ENCODE assay signal across 16 cellular contexts in genomic region chr12:49633703-49634311, GRCh38. TPM values are rescaled to one million over a fixed set of nuclear protein-coding genes. Genes with fewer than 3 reads are reported as not detected.
A peak's percentile ranks its signal among the peaks of the same experiment; 100 is the strongest.
DNase-seq lines count a peak whose midpoint lies in the region; ATAC-seq and TF ChIP-seq lines count a peak whose summit lies in the region.
"Had no signal": no experiment of that assay in that cellular context is flagged by ENCODE, and none has a peak within 500 bp of the region (broad histone marks: within the 10 kb centered on the region; RNA-seq: fewer than 3 reads in every experiment).

No MANE protein-coding gene starts in this region.

- no peak for TF ChIP-seq CTCF in glutamatergic neuron (IDR thresholded peaks at IDR 0.05; ENCODE audit: partially characterized antibody, unreplicated experiment)

- no peak overlapping the region for H3K4me3 Mint-ChIP-seq in activated CD8-positive, alpha-beta T cell treated with anti-CD3 and anti-CD28 coated beads, Interleukin-2, amount 10 ng/mL, durations not matched to agents 7 days and 5 days
- H3K4me3 Mint-ChIP-seq in glutamatergic neuron (ENCODE audit: unreplicated experiment) = no peak overlapping the region
- no peak overlapping the region for H3K4me3 Mint-ChIP-seq in stimulated activated naive B cell treated with anti-CD40 and anti-IgM and Interleukin-4, amounts not matched to agents 10 μg/mL and 1 μg/mL and 100 μg/mL, for 72 hours
- H3K4me3 Mint-ChIP-seq: CD4-positive, alpha-beta T cell; HFFc6 had no signal

- no peak for ATAC-seq in activated naive CD4-positive, alpha-beta T cell treated with anti-CD3 and anti-CD28 coated beads, Interleukin-2, amount 50 U/mL, for 72 hours
- no peak for ATAC-seq in activated CD8-positive, alpha-beta T cell treated with anti-CD3 and anti-CD28 coated beads, Interleukin-2, amount 10 ng/mL, durations not matched to agents 7 days and 5 days
- ATAC-seq in stimulated activated naive B cell treated with anti-CD40 and anti-IgM and Interleukin-4, amounts not matched to agents 10 μg/mL and 1 μg/mL and 100 μg/mL, for 72 hours (replicated peaks) = no peak

- POLR2A ChIA-PET in activated CD8-positive, alpha-beta T cell treated with anti-CD3 and anti-CD28 coated beads, Interleukin-2, amount 10 ng/mL, durations not matched to agents 7 days and 5 days (lab: Charles Lee) = no interaction called here

- CTCF ChIA-PET in activated CD8-positive, alpha-beta T cell treated with anti-CD3 and anti-CD28 coated beads, Interleukin-2, amount 10 ng/mL, durations not matched to agents 7 days and 5 days (lab: Charles Lee) = interaction anchor here (8.2 to 37.2 kb wide), 2 partner anchors 10 to 76 kb away, joined by 59 to 695 read pairs; partner anchors contain the start of genes FMNL3 and PRPF40B

- no peaks in the 10 kb centered on the region for H3K9me3 Mint-ChIP-seq in activated naive CD4-positive, alpha-beta T cell treated with anti-CD3 and anti-CD28 coated beads, Interleukin-2, amount 50 U/mL, for 72 hours
- no peaks in the 10 kb centered on the region for H3K9me3 Mint-ChIP-seq in activated CD8-positive, alpha-beta T cell treated with anti-CD3 and anti-CD28 coated beads, Interleukin-2, amount 10 ng/mL, durations not matched to agents 7 days and 5 days (ENCODE audit: insufficient read depth)
- peaks cover 8% of the 10 kb centered on the region for H3K9me3 Mint-ChIP-seq in glutamatergic neuron (ENCODE audit: unreplicated experiment)
- no peaks in the 10 kb centered on the region for H3K9me3 Mint-ChIP-seq in stimulated activated naive B cell treated with anti-CD40 and anti-IgM and Interleukin-4, amounts not matched to agents 10 μg/mL and 1 μg/mL and 100 μg/mL, for 72 hours
- H3K9me3 Mint-ChIP-seq: CD4-positive, alpha-beta T cell; HFFc6 had no signal

- peaks cover 27% of the 10 kb centered on the region for H3K4me1 Mint-ChIP-seq in activated CD8-positive, alpha-beta T cell treated with anti-CD3 and anti-CD28 coated beads, Interleukin-2, amount 10 ng/mL, durations not matched to agents 7 days and 5 days (ENCODE audit: low read depth)
- peaks cover 6% of the 10 kb centered on the region for H3K4me1 Mint-ChIP-seq in glutamatergic neuron (ENCODE audit: low read depth, unreplicated experiment)
- H3K4me1 Mint-ChIP-seq in stimulated activated naive B cell treated with anti-CD40 and anti-IgM and Interleukin-4, amounts not matched to agents 10 μg/mL and 1 μg/mL and 100 μg/mL, for 72 hours = peaks cover 19 to 24% of the 10 kb centered on the region in 2 donors

- H3K36me3 Mint-ChIP-seq in activated naive CD4-positive, alpha-beta T cell treated with anti-CD3 and anti-CD28 coated beads, Interleukin-2, amount 50 U/mL, for 72 hours = no peaks in the 10 kb centered on the region
- H3K36me3 Mint-ChIP-seq in activated CD8-positive, alpha-beta T cell treated with anti-CD3 and anti-CD28 coated beads, Interleukin-2, amount 10 ng/mL, durations not matched to agents 7 days and 5 days (ENCODE audit: low read depth) = peaks cover 2% of the 10 kb centered on the region
- H3K36me3 Mint-ChIP-seq in glutamatergic neuron (ENCODE audit: unreplicated experiment) = no peaks in the 10 kb centered on the region
- peaks cover 27 to 35% of the 10 kb centered on the region in 2 donors for H3K36me3 Mint-ChIP-seq in stimulated activated naive B cell treated with anti-CD40 and anti-IgM and Interleukin-4, amounts not matched to agents 10 μg/mL and 1 μg/mL and 100 μg/mL, for 72 hours

- no peak for DNase-seq in activated naive CD4-positive, alpha-beta T cell treated with anti-CD3 and anti-CD28 coated beads, Interleukin-2, amount 50 U/mL, for 72 hours (ENCODE audit: low spot score in 2 of 2)
- DNase-seq in activated naive CD4-positive, alpha-beta T cell treated with anti-CD3 and anti-CD28 coated beads, Interleukin-2, amount 50 U/mL, for 16 hours = no peak
- no peak for DNase-seq in activated CD8-positive, alpha-beta T cell treated with anti-CD3 and anti-CD28 coated beads, Interleukin-2, amount 10 ng/mL, durations not matched to agents 7 days and 5 days
- DNase-seq in glutamatergic neuron = no peak
- no peak for DNase-seq in stimulated activated naive B cell treated with anti-CD40 and anti-IgM and Interleukin-4, amounts not matched to agents 10 μg/mL and 1 μg/mL and 100 μg/mL, for 72 hours
- DNase-seq in NCI-H226 = no peak
- DNase-seq in DMS153 treated with DMSO at 0.1 percent for 48 hours (lab: John Stamatoyannopoulos, UW; ENCODE audit: unreplicated experiment) = no peak
- DNase-seq: ACHN; CD4-positive, alpha-beta T cell; DND-41; GF-D8; HFFc6; KBM-7; NCI-H1048; NCI-H2227 treated with DMSO at 0.1 percent for 48 hours; NCI-H526 treated with DMSO at 0.1 percent for 48 hours had no signal

- H3K27me3 Mint-ChIP-seq in activated CD8-positive, alpha-beta T cell treated with anti-CD3 and anti-CD28 coated beads, Interleukin-2, amount 10 ng/mL, durations not matched to agents 7 days and 5 days (ENCODE audit: low read depth) = peaks cover 3% of the 10 kb centered on the region
- H3K27me3 Mint-ChIP-seq in glutamatergic neuron (ENCODE audit: unreplicated experiment) = peaks cover 8% of the 10 kb centered on the region
- no peaks in the 10 kb centered on the region for H3K27me3 Mint-ChIP-seq in stimulated activated naive B cell treated with anti-CD40 and anti-IgM and Interleukin-4, amounts not matched to agents 10 μg/mL and 1 μg/mL and 100 μg/mL, for 72 hours
- H3K27me3 Mint-ChIP-seq: CD4-positive, alpha-beta T cell had no signal

- peak overlapping the region; percentile 56 to 86 for H3K27ac Mint-ChIP-seq in activated naive CD4-positive, alpha-beta T cell treated with anti-CD3 and anti-CD28 coated beads, Interleukin-2, amount 50 U/mL, for 72 hours
- H3K27ac Mint-ChIP-seq in activated CD8-positive, alpha-beta T cell treated with anti-CD3 and anti-CD28 coated beads, Interleukin-2, amount 10 ng/mL, durations not matched to agents 7 days and 5 days = peak overlapping the region; percentile 73
- peak overlapping the region; percentile 28 for H3K27ac Mint-ChIP-seq in glutamatergic neuron (ENCODE audit: unreplicated experiment)
- peak overlapping the region; percentile 37 for H3K27ac Mint-ChIP-seq in stimulated activated naive B cell treated with anti-CD40 and anti-IgM and Interleukin-4, amounts not matched to agents 10 μg/mL and 1 μg/mL and 100 μg/mL, for 72 hours
- H3K27ac Mint-ChIP-seq: CD4-positive, alpha-beta T cell; HFFc6 had no signal

RNA-seq across cellular contexts. Expression of gene PRPF40B, which starts 10.4 kb away (rescaled TPM):
- total RNA-seq in activated naive CD4-positive, alpha-beta T cell treated with anti-CD3 and anti-CD28 coated beads, Interleukin-2, amount 50 U/mL, for 72 hours = 10 to 100 TPM in 1 of 2 donors, 1 to 10 TPM in 1; 5.1 to 10.1 TPM
- total RNA-seq in activated CD8-positive, alpha-beta T cell treated with anti-CD3 and anti-CD28 coated beads, Interleukin-2, amount 10 ng/mL, durations not matched to agents 7 days and 5 days = 10 to 100 TPM; 14.4 to 14.6 TPM
- 26.4 TPM for total RNA-seq in glutamatergic neuron (ENCODE audit: unreplicated experiment)

RNA-seq across cellular contexts. Expression of gene FAM186B, which starts 28.4 kb away (rescaled TPM):
- under 1 TPM; 0.16 to 0.18 TPM for total RNA-seq in activated naive CD4-positive, alpha-beta T cell treated with anti-CD3 and anti-CD28 coated beads, Interleukin-2, amount 50 U/mL, for 72 hours
- total RNA-seq in activated CD8-positive, alpha-beta T cell treated with anti-CD3 and anti-CD28 coated beads, Interleukin-2, amount 10 ng/mL, durations not matched to agents 7 days and 5 days = under 1 TPM; 0.18 to 0.21 TPM
- not detected for total RNA-seq in glutamatergic neuron (ENCODE audit: unreplicated experiment)
